9 cellular contexts compared by ENCODE assay signal in the genomic region with DNA sequence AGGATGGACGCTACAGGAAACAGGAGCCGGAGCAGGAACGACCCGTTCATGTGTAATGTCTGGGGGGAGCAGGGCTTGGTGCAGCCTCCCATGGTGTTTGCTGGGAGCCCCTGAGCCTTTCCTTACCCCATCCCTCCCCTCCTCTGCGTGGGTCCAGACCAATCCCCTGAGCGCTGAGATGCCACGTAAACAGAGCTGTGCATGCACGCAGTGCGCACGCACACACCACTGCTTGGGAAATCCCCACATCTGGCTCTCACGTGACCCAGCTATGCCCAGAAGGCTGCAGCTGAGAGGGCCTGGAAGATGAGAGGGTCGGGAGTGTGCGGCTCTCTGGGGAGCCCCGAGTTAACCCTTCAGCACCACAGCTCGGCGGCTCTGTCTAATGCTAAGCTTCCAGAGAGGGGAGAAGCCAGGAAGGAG.
DNase-seq lines count a peak whose midpoint lies in the region; ATAC-seq and TF ChIP-seq lines count a peak whose summit lies in the region.
"Had no signal": no experiment of that assay in that cellular context is flagged by ENCODE, and none has a peak within 500 bp of the region (broad histone marks: within the 10 kb centered on the region; RNA-seq: fewer than 3 reads in every experiment).

No MANE protein-coding gene starts in this region.

- ATAC-seq in HG03196 (IDR thresholded peaks at IDR 0.05; ENCODE audit: unreplicated experiment) (peak; percentile 77), activated B cell treated with CpG ODN at 0.5 μM for 24 hours (ENCODE audit: low read depth) (peak; percentile 93), left lobe of liver (peak; percentile 56)

- peaks cover 1% of the 10 kb centered on the region for H3K36me3 Mint-ChIP-seq in activated B cell treated with CpG ODN at 0.5 μM for 24 hours (ENCODE audit: low read depth)

- intact Hi-C loops in activated B cell treated with CpG ODN at 0.5 μM for 24 hours (cut with micrococcal nuclease) = loop anchor here (1.0 kb wide), 3 partner anchors 8 to 18 kb away; no protein-coding TSS in a partner anchor

- H3K9me3 Mint-ChIP-seq in activated B cell treated with CpG ODN at 0.5 μM for 24 hours = no peaks in the 10 kb centered on the region

- CTCF ChIA-PET in activated B cell treated with CpG ODN at 0.5 μM for 24 hours (lab: Charles Lee) = interaction anchor here (1.1 to 1.2 kb wide), 3 partner anchors 9 to 72 kb away, joined by 3 to 13 read pairs (median 4); no protein-coding TSS in a partner anchor

- peak overlapping the region; percentile 80 for H3K4me3 Mint-ChIP-seq in activated B cell treated with CpG ODN at 0.5 μM for 24 hours

- H3K27me3 Mint-ChIP-seq in activated B cell treated with CpG ODN at 0.5 μM for 24 hours = no peaks in the 10 kb centered on the region

- H3K27ac ChIP-seq in caudate nucleus (ENCODE audit: low read depth, low read length) = peak overlapping the region; percentile 42
- H3K27ac ChIP-seq: C4-2B had no signal

- DNase-seq in NCI-H82 (lab: John Stamatoyannopoulos, UW) (peak; percentile 62), NCI-H82 treated with DMSO at 0.1 percent for 48 hours (lab: John Stamatoyannopoulos, UW; ENCODE audit: unreplicated experiment) (no peak), activated B cell treated with CpG ODN at 0.5 μM for 24 hours (peak; percentile 79), caudate nucleus (lab: John Stamatoyannopoulos, UW) (peak in 55 of 61 donors; percentile 23 to 89 (median 63)), left lobe of liver (ENCODE audit: low spot score) (peak; percentile 50), OCI-M2 (lab: John Stamatoyannopoulos, UW; ENCODE audit: unreplicated experiment) (no peak)
- DNase-seq in stimulated activated CD4-positive, alpha-beta T cell treated with anti-CD3 and anti-CD28 coated beads, Interleukin-2, amount 100 ng/mL, for 4 hours (ENCODE audit: low read depth) = peak; percentile 81

- peaks cover 40% of the 10 kb centered on the region for H3K4me1 Mint-ChIP-seq in activated B cell treated with CpG ODN at 0.5 μM for 24 hours

- POLR2A ChIA-PET in activated B cell treated with CpG ODN at 0.5 μM for 24 hours (lab: Charles Lee) = interaction anchor here (0.6 to 2.6 kb wide), 10 partner anchors 11 to 660 kb away, joined by 3 to 27 read pairs (median 5); a partner anchor contains a TSS

- H3K27ac Mint-ChIP-seq in activated B cell treated with CpG ODN at 0.5 μM for 24 hours = peak overlapping the region; percentile 88

- TF ChIP-seq CTCF in activated B cell treated with CpG ODN at 0.5 μM for 24 hours (IDR thresholded peaks at IDR 0.05) = no peak

Comparison
In these comparisons a context has a peak if more than half of its experiments do, and no peak if none do; other contexts are left out.
1. DNase-seq: peak in NCI-H82 (single experiment), activated B cell treated with CpG ODN at 0.5 μM for 24 hours (single experiment), caudate nucleus (55 of 61), left lobe of liver (single experiment) and stimulated activated CD4-positive, alpha-beta T cell treated with anti-CD3 and anti-CD28 coated beads, Interleukin-2, amount 100 ng/mL, for 4 hours (single experiment); none in NCI-H82 treated with DMSO at 0.1 percent for 48 hours (single experiment) and OCI-M2 (single experiment).
2. Peak in every context shown above with its lines, with median percentiles within 50 percentile points of each other: ATAC-seq.